In the genomic region with DNA sequence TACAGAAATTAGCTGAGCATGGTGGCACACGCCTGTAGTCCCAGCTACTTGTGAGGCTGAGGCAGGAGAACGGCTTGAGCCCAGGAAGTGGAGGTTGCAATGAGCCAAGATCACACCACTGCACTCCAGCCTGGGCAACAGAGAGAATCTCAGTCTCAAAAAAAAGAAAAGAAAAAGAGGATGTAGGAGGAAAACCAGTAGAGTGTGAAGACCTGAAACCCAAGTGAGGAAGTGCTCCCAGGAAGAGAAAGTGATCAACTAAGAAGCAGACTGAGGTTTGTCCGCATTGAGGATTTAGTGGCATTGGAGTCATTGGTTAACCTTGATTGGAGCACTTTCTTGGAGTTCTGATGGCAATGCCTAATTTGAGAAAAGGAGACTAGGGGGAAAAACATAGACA, we compare ENCODE assay signal across 15 cellular contexts. TPM values are rescaled to one million over a fixed set of nuclear protein-coding genes. Genes with fewer than 3 reads are reported as not detected.
DNase-seq lines count a peak whose midpoint lies in the region; ATAC-seq, FAIRE-seq and TF ChIP-seq lines count a peak whose summit lies in the region.
"Had no signal": no experiment of that assay in that cellular context is flagged by ENCODE, and none has a peak within 500 bp of the region (broad histone marks: within the 10 kb centered on the region; RNA-seq: fewer than 3 reads in every experiment).

No MANE protein-coding gene starts in this region.

- no peaks in the 10 kb centered on the region for H3K27me3 ChIP-seq in pancreas
- H3K27me3 ChIP-seq: Peyer's patch had no signal

- H3K27ac ChIP-seq in OCI-LY7 (ENCODE audit: low read depth, low read length, poor library complexity, severe bottlenecking) (no peak overlapping the region), pancreas (no peak overlapping the region), substantia nigra (ENCODE audit: low read depth, low read length, poor library complexity, severe bottlenecking) (no peak overlapping the region)
- H3K27ac ChIP-seq: Peyer's patch had no signal

- H3K4me2 ChIP-seq in OCI-LY7 (ENCODE audit: low read length), result peak overlapping the region; percentile 37

- intact Hi-C loops in OCI-LY7 (cut with micrococcal nuclease; ENCODE audit: unreplicated experiment), result no loop called here
- intact Hi-C loops in pancreas (cut with DNase I), result no loop called here

- H2AFZ ChIP-seq in OCI-LY7 (ENCODE audit: low read length), result no peak overlapping the region

- H3K9me3 ChIP-seq in OCI-LY7 (ENCODE audit: low read length) (no peaks in the 10 kb centered on the region), pancreas (no peaks in the 10 kb centered on the region)
- H3K9me3 ChIP-seq: Peyer's patch had no signal

- TF ChIP-seq CTCF in OCI-LY7 (conservative IDR thresholded peaks at IDR 0.05; ENCODE audit: low read length) (no peak), pancreas (IDR thresholded peaks at IDR 0.05) (no peak)

- POLR2A ChIA-PET in OCI-LY7 (lab: Charles Lee), result interaction anchor here (1.3 kb wide), 1 partner anchor 10 kb away, joined by 4 read pairs; no protein-coding TSS in a partner anchor

- ATAC-seq in GM18505 (IDR thresholded peaks at IDR 0.05; ENCODE audit: unreplicated experiment), result peak; percentile 95
- ATAC-seq in GM21423 (IDR thresholded peaks at IDR 0.05; ENCODE audit: unreplicated experiment), result peak; percentile 95
- peak; percentile 90 for ATAC-seq in HG03064 (IDR thresholded peaks at IDR 0.05; ENCODE audit: low read depth, unreplicated experiment)
- ATAC-seq in pancreas, result no peak
- ATAC-seq: activated naive CD8-positive, alpha-beta T cell treated with anti-CD3 and anti-CD28 coated beads, Interleukin-2, amount 50 U/mL, for 24 hours had no signal

- H3K9me2 ChIP-seq in OCI-LY7 (ENCODE audit: insufficient read depth, low read length), result no peaks in the 10 kb centered on the region

- H3K4me3 ChIP-seq in OCI-LY7 (ENCODE audit: low read depth, low read length, poor library complexity, severe bottlenecking), result no peak overlapping the region
- H3K4me3 ChIP-seq in pancreas, result no peak overlapping the region
- H3K4me3 ChIP-seq: Peyer's patch had no signal

- no peak for FAIRE-seq in pancreas (lab: Jason Lieb, UNC)

- H4K20me1 ChIP-seq in OCI-LY7 (ENCODE audit: insufficient read depth, low read length), result no peaks in the 10 kb centered on the region

- WGBS in pancreas, 2 donors, result 72 to 73% methylated on average over 3 of the region's 3 CpGs

- BruUV-seq in OCI-LY7 (replicated peaks; lab: Mats Ljungman, UMichigan), result no TSS peak

- CTCF ChIA-PET in OCI-LY7 (lab: Charles Lee; ENCODE audit: unreplicated experiment), result no interaction called here

- peaks cover 16% of the 10 kb centered on the region for H3K4me1 ChIP-seq in OCI-LY7 (ENCODE audit: insufficient read depth, low read length, poor library complexity, severe bottlenecking)
- H3K4me1 ChIP-seq in pancreas, result no peaks in the 10 kb centered on the region
- H3K4me1 ChIP-seq: Peyer's patch had no signal

- H3K79me2 ChIP-seq in OCI-LY7 (ENCODE audit: insufficient read depth, low read depth, low read length), result no peaks in the 10 kb centered on the region

- no peak for TF ChIP-seq POLR2A in GM18505 (IDR thresholded peaks at IDR 0.05; ENCODE audit: borderline replicate concordance, extremely low read depth, insufficient read depth, insufficient read length)

- DNase-seq in OCI-LY7 (ENCODE audit: low spot score) (peak; percentile 69), pancreas (no peak), iPS-NIHi7 (ENCODE audit: extremely low spot score) (no peak), substantia nigra (lab: John Stamatoyannopoulos, UW) (no peak)
- DNase-seq in activated CD4-positive, alpha-beta T cell treated with anti-CD3 and anti-CD28 coated beads, Interleukin-2, amount 50 U/mL, for 48 hours, result no peak
- DNase-seq: activated CD4-positive, alpha-beta T cell treated with anti-CD3 and anti-CD28 coated beads, Interleukin-2, amount 10 ng/mL, durations not matched to agents 7 days and 5 days; activated naive CD8-positive, alpha-beta T cell treated with anti-CD3 and anti-CD28 coated beads, Interleukin-2, amount 50 U/mL, for 24 hours; CD4-positive, CD25-positive, alpha-beta regulatory T cell; endodermal cell; hypothalamus; MM.1S had no signal

- H3K36me3 ChIP-seq in OCI-LY7 (ENCODE audit: insufficient read depth, low read length) (no peaks in the 10 kb centered on the region), pancreas (no peaks in the 10 kb centered on the region)
- H3K36me3 ChIP-seq: Peyer's patch had no signal

RNA-seq across cellular contexts. Expression of gene TASP1, which starts 20.6 kb away (rescaled TPM):
- 10.2 and 12.9 TPM in 2 replicates for total RNA-seq in OCI-LY7 (2014; rRNA removed; shearing (Covaris generic))
- total RNA-seq in OCI-LY7 (2022) (15.1 and 15.5 TPM in 2 replicates), pancreas (10 to 100 TPM in 1 of 6 donors, 1 to 10 TPM in 5; 6.1 to 13.0 (median 8.4) TPM)
- 1 to 10 TPM; 5.8 to 6.7 TPM for polyA plus RNA-seq in pancreas

Comparison
In these comparisons a context has a peak if more than half of its experiments do, and no peak if none do; other contexts are left out.
1. ATAC-seq: peak in GM18505 (single experiment), GM21423 (single experiment) and HG03064 (single experiment); none in pancreas (0 of 4).